In the genomic region with DNA sequence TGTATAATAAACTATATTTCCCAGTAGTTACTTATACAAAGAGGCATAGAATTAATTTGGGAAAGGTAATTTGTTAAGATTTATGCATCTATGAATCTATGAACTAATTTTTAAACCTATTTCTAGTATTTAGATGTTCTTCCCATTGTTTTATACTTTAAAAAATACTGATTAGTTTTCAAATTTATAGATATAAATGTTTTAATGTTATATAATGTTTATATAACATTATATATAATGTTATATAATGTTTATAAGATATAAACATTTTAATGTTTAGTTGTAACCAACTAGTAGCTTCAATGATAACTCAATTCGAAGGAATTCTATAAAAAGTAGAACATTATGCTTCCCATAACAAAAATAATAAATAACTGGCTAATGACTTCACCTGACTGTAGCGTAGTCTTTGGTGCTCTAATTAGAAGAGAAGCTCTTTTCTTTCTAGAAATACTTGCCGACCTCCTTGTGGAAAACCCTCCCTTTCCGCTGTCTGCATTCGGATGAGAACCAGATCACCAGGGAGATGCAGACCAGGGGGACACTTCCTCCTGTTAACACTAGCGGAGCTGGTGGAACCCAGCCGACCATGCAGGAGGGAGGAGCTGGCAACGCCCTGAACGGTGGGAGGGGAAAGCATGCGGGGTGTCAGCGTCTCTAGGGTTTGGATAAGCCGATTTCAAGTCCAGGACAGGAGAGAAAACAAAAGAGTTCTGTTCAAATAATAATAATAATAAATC, we compare ENCODE assay signal across 8 cellular contexts.
DNase-seq lines count a peak whose midpoint lies in the region; ATAC-seq and TF ChIP-seq lines count a peak whose summit lies in the region.

No MANE protein-coding gene starts in this region.

- H3K4me3 ChIP-seq in GM23338 = peak overlapping the region; percentile 90
- H3K4me3 ChIP-seq in gastroesophageal sphincter = peak overlapping the region; percentile 67 to 80
- peak overlapping the region; percentile 62 for H3K4me3 ChIP-seq in ovary
- peak overlapping the region in 3 of 4 donors; percentile 66 to 77 (median 71) for H3K4me3 ChIP-seq in upper lobe of left lung

- DNase-seq in ELR (ENCODE audit: low read depth) (peak; percentile 95), GM23338 (ENCODE audit: low spot score) (peak; percentile 94), LoVo (ENCODE audit: low spot score) (peak; percentile 88), SHP77 treated with DMSO at 0.1 percent for 48 hours (lab: John Stamatoyannopoulos, UW) (peak; percentile 88), ovary (peak; percentile 61 to 74 (median 71)), upper lobe of left lung (peak in 1 of 2 donors; percentile 74)
- DNase-seq in activated effector memory CD4-positive, alpha-beta T cell treated with anti-CD3 and anti-CD28 coated beads, Interleukin-2, amount 50 U/mL, for 16 hours = peak; percentile 89

- H3K36me3 Mint-ChIP-seq in GM23338 (ENCODE audit: low read depth) = no peaks in the 10 kb centered on the region

- TF ChIP-seq EP300 in gastroesophageal sphincter (IDR thresholded peaks at IDR 0.05) (no peak), ovary (IDR thresholded peaks at IDR 0.05) (no peak), upper lobe of left lung (IDR thresholded peaks at IDR 0.05) (no peak)

- H3K36me3 ChIP-seq in GM23338 (ENCODE audit: insufficient read depth) (no peaks in the 10 kb centered on the region), gastroesophageal sphincter (no peaks in the 10 kb centered on the region), ovary (no peaks in the 10 kb centered on the region), upper lobe of left lung (no peaks in the 10 kb centered on the region)

- no peak overlapping the region for H2AFZ ChIP-seq in GM23338

- H3K27ac Mint-ChIP-seq in GM23338 = no peak overlapping the region

- H3K4me2 ChIP-seq in GM23338 = peak overlapping the region; percentile 81

- no peaks in the 10 kb centered on the region for H3K9me2 ChIP-seq in GM23338 (ENCODE audit: insufficient read depth)

- peaks cover 8% of the 10 kb centered on the region; the same call in 1 of the 2 replicates for H4K20me1 ChIP-seq in GM23338 (replicated peaks; ENCODE audit: insufficient read depth)

- WGBS in gastroesophageal sphincter (ENCODE audit: low coverage in 1 of 2), 2 donors = 0% methylated on average over 6 to 12 of the region's 12 CpGs
- WGBS in ovary, 3 donors = 0 to 2% (median 0%) methylated on average over 12 of the region's 12 CpGs
- WGBS in upper lobe of left lung, 2 donors = 0 to 1% methylated on average over 12 of the region's 12 CpGs

- peaks cover 24% of the 10 kb centered on the region; the same call in 2 of the 3 replicates for H3K4me1 Mint-ChIP-seq in GM23338

- no peak for TF ChIP-seq POLR2A in gastroesophageal sphincter (IDR thresholded peaks at IDR 0.05)
- TF ChIP-seq POLR2A in ovary (IDR thresholded peaks at IDR 0.05) = no peak
- no peak for TF ChIP-seq POLR2A in upper lobe of left lung (IDR thresholded peaks at IDR 0.05)

- ATAC-seq in GM23338 (peak; percentile 73), gastroesophageal sphincter (no peak), upper lobe of left lung (ENCODE audit: low FRiP score in 2 of 2) (peak; percentile 60 to 70)

- H3K9me3 ChIP-seq in gastroesophageal sphincter = no peaks in the 10 kb centered on the region
- no peaks in the 10 kb centered on the region for H3K9me3 ChIP-seq in ovary
- no peaks in the 10 kb centered on the region for H3K9me3 ChIP-seq in upper lobe of left lung

- peak overlapping the region; percentile 99 for H3K4me3 Mint-ChIP-seq in GM23338

- H3K79me2 ChIP-seq in GM23338 (replicated peaks; ENCODE audit: insufficient read depth) = no peaks in the 10 kb centered on the region

- 0 out of 2 replicates have a peak, but pooled peaks cover 4% of the 10 kb centered on the region for H3F3A ChIP-seq in GM23338 (replicated peaks; ENCODE audit: low read depth)

- no peak overlapping the region for H3K27ac ChIP-seq in GM23338 (ENCODE audit: low read depth)
- no peak overlapping the region for H3K27ac ChIP-seq in gastroesophageal sphincter
- H3K27ac ChIP-seq in ovary = peak overlapping the region in 1 of 2 donors; percentile 44
- no peak overlapping the region for H3K27ac ChIP-seq in upper lobe of left lung

- H3K27me3 ChIP-seq in GM23338 (ENCODE audit: insufficient read depth) (peaks cover 57% of the 10 kb centered on the region), gastroesophageal sphincter (peaks cover 35% of the 10 kb centered on the region), ovary (no peaks in the 10 kb centered on the region), upper lobe of left lung (no peaks in the 10 kb centered on the region)

- peaks cover 5% of the 10 kb centered on the region; the same call in 1 of the 2 replicates for H3K4me1 ChIP-seq in GM23338 (ENCODE audit: insufficient read depth)
- H3K4me1 ChIP-seq in gastroesophageal sphincter = peaks cover 0 to 25% (median 0%) of the 10 kb centered on the region in 3 donors
- H3K4me1 ChIP-seq in ovary (ENCODE audit: insufficient read depth) = peaks cover 3% of the 10 kb centered on the region
- peaks cover 6 to 15% (median 8%) of the 10 kb centered on the region in 4 donors for H3K4me1 ChIP-seq in upper lobe of left lung

- H3K27me3 Mint-ChIP-seq in GM23338 (ENCODE audit: insufficient read depth, low read depth, poor library complexity) = peaks cover 37% of the 10 kb centered on the region

- TF ChIP-seq CTCF in GM23338 (conservative IDR thresholded peaks at IDR 0.05; ENCODE audit: low read depth in 2 of 2) (0 out of 4 replicates have a peak, but pooled peaks of 1 of the 2 experiments have one; percentile 8), gastroesophageal sphincter (IDR thresholded peaks at IDR 0.05) (peak in 1 of 4 experiments; percentile 11), ovary (IDR thresholded peaks at IDR 0.05) (no peak), upper lobe of left lung (IDR thresholded peaks at IDR 0.05) (peak in 1 of 6 experiments; percentile 5)

- intact Hi-C loops in ovary (cut with DNase I) = loop anchor here in 2 of 4 donors (5.0 to 10.0 kb wide), 2 partner anchors 237 to 239 kb away; no protein-coding TSS in a partner anchor

- H3K9me3 Mint-ChIP-seq in GM23338 = peaks cover 6% of the 10 kb centered on the region; the same call in 2 of the 3 replicates

TF ChIP-seq in GM23338, 12 proteins besides CTCF, POLR2A, EP300 and RAD21:
- TF ChIP-seq POLR2AphosphoS5 (IDR thresholded peaks at IDR 0.05; ENCODE audit: low read depth) = no peak
